In genomic region chr6:156780962-156781705, GRCh38 we compare ENCODE assay signal across 7 cellular contexts.
DNase-seq lines count a peak whose midpoint lies in the region; ATAC-seq and TF ChIP-seq lines count a peak whose summit lies in the region.

No MANE protein-coding gene starts in this region.

- POLR2A ChIA-PET in HEK293 (lab: Yijun Ruan, JAX), result interaction anchor here (0.5 to 2.7 kb wide), 11 partner anchors 10 to 1466 kb away, joined by 3 to 10 read pairs (median 3); partner anchors contain the start of gene TFB1M

- ATAC-seq in GM18907 (IDR thresholded peaks at IDR 0.05; ENCODE audit: unreplicated experiment) (no peak), HG03025 (IDR thresholded peaks at IDR 0.05; ENCODE audit: low FRiP score, unreplicated experiment) (no peak)

- no peak overlapping the region for H3K27ac ChIP-seq in HEK293 (ENCODE audit: extremely low read depth, low read depth, low read length)
- 0 out of 2 replicates have a peak overlapping the region, but pooled peaks have one; percentile 2 for H3K27ac ChIP-seq in SU-DHL-6 (ENCODE audit: low read depth, low read length)
- H3K27ac ChIP-seq in skin epidermis, result peak overlapping the region in 17 of 21 experiments; percentile 3 to 99 (median 69)

- peak overlapping the region; percentile 88 for H3K9ac ChIP-seq in SU-DHL-6 (ENCODE audit: low read length)

- H2AFZ ChIP-seq in SU-DHL-6 (ENCODE audit: low read depth, low read length, severe bottlenecking), result no peak overlapping the region

- no peak for TF ChIP-seq CTCF in HEK293 (tag by site-specific recombination; IDR thresholded peaks at IDR 0.05)
- TF ChIP-seq CTCF in SU-DHL-6 (IDR thresholded peaks at IDR 0.05; ENCODE audit: insufficient read depth, low read length, poor library complexity, severe bottlenecking), result no peak

- peaks cover 44% of the 10 kb centered on the region for H4K20me1 ChIP-seq in SU-DHL-6 (ENCODE audit: low read depth, low read length)

- H3K4me2 ChIP-seq in SU-DHL-6 (ENCODE audit: low read depth, low read length, poor library complexity, severe bottlenecking), result peak overlapping the region; percentile 95

- peaks cover 25% of the 10 kb centered on the region for H3K4me1 ChIP-seq in HEK293 (ENCODE audit: control insufficient read depth, insufficient read depth, low read length)

- H3K36me3 ChIP-seq in HEK293 (ENCODE audit: control insufficient read depth in 2 of 2, insufficient read depth in 1 of 2, low read length in 2 of 2) (peaks cover 0 to 3% of the 10 kb centered on the region in 2 experiments; a peak in 1 of 3 replicates), SU-DHL-6 (ENCODE audit: low read length) (peaks cover 28% of the 10 kb centered on the region; the same call in 1 of the 2 replicates)

- H3K9me2 ChIP-seq in SU-DHL-6 (replicated peaks; ENCODE audit: insufficient read depth, low read length), result no peaks in the 10 kb centered on the region

- CTCF ChIA-PET in HEK293 (lab: Yijun Ruan, JAX), result interaction anchor here (1.0 to 1.5 kb wide), 2 partner anchors 8 to 161 kb away, joined by 3 read pairs; no protein-coding TSS in a partner anchor

- peaks cover 23% of the 10 kb centered on the region for H3F3A ChIP-seq in SU-DHL-6 (ENCODE audit: insufficient read depth)

- H3K9me3 ChIP-seq in HEK293 (ENCODE audit: control insufficient read depth, insufficient read depth, low read depth, low read length), result no peaks in the 10 kb centered on the region
- no peaks in the 10 kb centered on the region for H3K9me3 ChIP-seq in SU-DHL-6 (ENCODE audit: insufficient read depth, low read length)

- H3K4me3 ChIP-seq in HEK293 (ENCODE audit: low read depth, low read length), result peak overlapping the region; percentile 94
- peak overlapping the region; percentile 92 for H3K4me3 ChIP-seq in SU-DHL-6 (ENCODE audit: insufficient read depth, low read length, poor library complexity, severe bottlenecking)
- peak overlapping the region; percentile 2 to 93 (median 65) for H3K4me3 ChIP-seq in skin epidermis

- DNase-seq in fibroblast of peridontal ligament (ENCODE audit: extremely low read depth), result peak; percentile 40
- DNase-seq in pons (ENCODE audit: low spot score), result no peak

- H3K79me2 ChIP-seq in SU-DHL-6 (ENCODE audit: insufficient read depth, low read length), result peaks cover 65% of the 10 kb centered on the region

- H3K27me3 ChIP-seq in SU-DHL-6 (ENCODE audit: low read length), result no peaks in the 10 kb centered on the region

TF ChIP-seq in HEK293, 187 proteins besides CTCF, POLR2A, EP300 and RAD21:
- TF ChIP-seq ZNF362 (tag by site-specific recombination; IDR thresholded peaks at IDR 0.05) (peak; percentile 56; the same call in 1 of the 2 replicates), TCF7L2 (IDR thresholded peaks at IDR 0.05; ENCODE audit: borderline replicate concordance, low read depth, low read length) (0 out of 2 replicates have a peak, but pooled peaks have one; percentile 16), ZNF391 (tag by site-specific recombination; IDR thresholded peaks at IDR 0.05; ENCODE audit: borderline replicate concordance, low read depth) (no peak), TRIM28 (IDR thresholded peaks at IDR 0.05; ENCODE audit: borderline replicate concordance, low read length) (peak; percentile 26; the same call in 1 of the 2 replicates), PRDM6 (tag by site-specific recombination; IDR thresholded peaks at IDR 0.05) (peak; percentile 90), ZBTB21 (tag by site-specific recombination; IDR thresholded peaks at IDR 0.05) (no peak), PRDM1 (tag by site-specific recombination; IDR thresholded peaks at IDR 0.05) (peak; percentile 33; the same call in 1 of the 2 replicates)
TF ChIP-seq in HEK293: peak in this region for 5.
